Comparison of ENCODE assay signal across 18 cellular contexts in the genomic region with DNA sequence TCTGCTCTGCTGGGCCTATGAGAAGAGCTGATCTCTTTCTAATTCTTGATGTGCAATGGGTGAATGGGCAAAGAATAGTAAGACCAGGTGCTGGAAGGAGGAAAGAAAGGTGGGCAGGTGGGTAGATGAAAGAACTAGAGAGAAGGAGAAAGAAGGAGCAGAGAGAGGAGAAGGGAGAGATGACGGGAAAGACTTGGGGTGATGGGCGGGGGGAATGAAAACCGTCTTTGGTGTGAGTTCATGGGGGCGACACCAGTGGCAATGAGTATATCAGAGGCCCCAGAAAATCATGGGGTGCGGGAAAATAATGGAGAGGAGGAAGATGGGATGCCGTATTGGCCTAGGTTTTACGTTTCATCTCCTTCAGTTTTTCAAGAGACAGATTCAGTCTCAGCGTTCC.
A peak's percentile ranks its signal among the peaks of the same experiment; 100 is the strongest.
DNase-seq lines count a peak whose midpoint lies in the region; ATAC-seq and TF ChIP-seq lines count a peak whose summit lies in the region.
"Had no signal": no experiment of that assay in that cellular context is flagged by ENCODE, and none has a peak within 500 bp of the region (broad histone marks: within the 10 kb centered on the region; RNA-seq: fewer than 3 reads in every experiment).

No MANE protein-coding gene starts in this region.

- intact Hi-C loops in MCF 10A (cut with micrococcal nuclease) (no loop called here), breast epithelium (cut with DNase I; ENCODE audit: low total_unique reads) (loop anchor here (10.0 kb wide), 1 partner anchor 1875 kb away; no protein-coding TSS in a partner anchor)

- H3K9me3 ChIP-seq in breast epithelium (no peaks in the 10 kb centered on the region), ectodermal cell (ENCODE audit: control insufficient read depth, low read length) (no peaks in the 10 kb centered on the region), upper lobe of left lung (no peaks in the 10 kb centered on the region)
- H3K9me3 ChIP-seq: SK-N-SH, thyroid gland had no signal

- peak overlapping the region; percentile 38 for H3K27ac Mint-ChIP-seq in MCF 10A (ENCODE audit: low read depth, unreplicated experiment)
- peak overlapping the region in 7 of 10 donors; percentile 15 to 92 (median 56) for H3K27ac Mint-ChIP-seq in naive thymus-derived CD8-positive, alpha-beta T cell
- H3K27ac Mint-ChIP-seq: activated naive CD4-positive, alpha-beta T cell treated with anti-CD3 and anti-CD28 coated beads, Interleukin-2, amount 10 ng/mL, durations not matched to agents 7 days and 5 days had no signal

- TF ChIP-seq CTCF in MCF 10A (IDR thresholded peaks at IDR 0.05; ENCODE audit: unreplicated experiment) (no peak), breast epithelium (IDR thresholded peaks at IDR 0.05) (no peak), upper lobe of left lung (IDR thresholded peaks at IDR 0.05) (no peak)

- H3K4me1 ChIP-seq in breast epithelium (no peaks in the 10 kb centered on the region), ectodermal cell (ENCODE audit: control insufficient read depth, insufficient read depth, low read length) (peaks cover 47% of the 10 kb centered on the region), upper lobe of left lung (peaks cover 0 to 23% (median 7%) of the 10 kb centered on the region in 4 donors)

- CTCF ChIA-PET in MCF 10A (lab: Yijun Ruan, JAX) = interaction anchor here (0.7 to 1.1 kb wide), 2 partner anchors 80 to 256 kb away, joined by 3 to 5 read pairs; no protein-coding TSS in a partner anchor

- no peak for DNase-seq in MCF 10A (ENCODE audit: unreplicated experiment)
- no peak for DNase-seq in breast epithelium (ENCODE audit: low spot score in 2 of 2)
- DNase-seq in naive thymus-derived CD8-positive, alpha-beta T cell = no peak
- no peak for DNase-seq in upper lobe of left lung
- DNase-seq in stimulated activated naive CD4-positive, alpha-beta T cell (lab: John Stamatoyannopoulos, UW) = no peak
- DNase-seq in NCI-H187 (lab: John Stamatoyannopoulos, UW) = no peak
- no peak for DNase-seq in hippocampal formation (lab: John Stamatoyannopoulos, UW)
- DNase-seq: activated CD4-positive, alpha-beta T cell treated with anti-CD3 and anti-CD28 coated beads for 48 hours; activated naive CD4-positive, alpha-beta T cell treated with anti-CD3 and anti-CD28 coated beads, Interleukin-2, amount 10 ng/mL, durations not matched to agents 7 days and 5 days; NCI-H1417 treated with DMSO at 0.1 percent for 48 hours; NCI-H748 treated with DMSO at 0.1 percent for 48 hours; SK-N-SH; small intestine had no signal

- 90 to 92% methylated on average over 8 of the region's 8 CpGs for WGBS in ectodermal cell, 2 experiments
- WGBS in upper lobe of left lung, 2 donors = 90 to 96% methylated on average over 8 of the region's 8 CpGs

- peaks cover 26% of the 10 kb centered on the region for H3K36me3 Mint-ChIP-seq in MCF 10A (ENCODE audit: insufficient read depth, unreplicated experiment)
- peaks cover 0 to 34% (median 4%) of the 10 kb centered on the region in 3 donors for H3K36me3 Mint-ChIP-seq in naive thymus-derived CD8-positive, alpha-beta T cell
- H3K36me3 Mint-ChIP-seq: activated naive CD4-positive, alpha-beta T cell treated with anti-CD3 and anti-CD28 coated beads, Interleukin-2, amount 10 ng/mL, durations not matched to agents 7 days and 5 days had no signal

- H3K4me1 Mint-ChIP-seq in MCF 10A (ENCODE audit: insufficient read depth, unreplicated experiment) = peaks cover 35% of the 10 kb centered on the region
- peaks cover 9 to 22% (median 15%) of the 10 kb centered on the region in 4 donors for H3K4me1 Mint-ChIP-seq in naive thymus-derived CD8-positive, alpha-beta T cell
- H3K4me1 Mint-ChIP-seq: activated naive CD4-positive, alpha-beta T cell treated with anti-CD3 and anti-CD28 coated beads, Interleukin-2, amount 10 ng/mL, durations not matched to agents 7 days and 5 days had no signal

- no TSS peak for BruUV-seq in MCF 10A (replicated peaks; lab: Mats Ljungman, UMichigan)

- H3K36me3 ChIP-seq in breast epithelium (no peaks in the 10 kb centered on the region), ectodermal cell (ENCODE audit: control insufficient read depth, insufficient read depth, low read length) (no peaks in the 10 kb centered on the region), upper lobe of left lung (peaks cover 3 to 24% (median 18%) of the 10 kb centered on the region in 4 donors)

- H3K27me3 Mint-ChIP-seq in MCF 10A (ENCODE audit: insufficient read depth, unreplicated experiment) = no peaks in the 10 kb centered on the region
- no peaks in the 10 kb centered on the region for H3K27me3 Mint-ChIP-seq in naive thymus-derived CD8-positive, alpha-beta T cell
- H3K27me3 Mint-ChIP-seq: activated naive CD4-positive, alpha-beta T cell treated with anti-CD3 and anti-CD28 coated beads, Interleukin-2, amount 10 ng/mL, durations not matched to agents 7 days and 5 days had no signal

- peaks cover 8% of the 10 kb centered on the region for H3K9me3 Mint-ChIP-seq in MCF 10A (ENCODE audit: unreplicated experiment)
- no peaks in the 10 kb centered on the region for H3K9me3 Mint-ChIP-seq in naive thymus-derived CD8-positive, alpha-beta T cell
- H3K9me3 Mint-ChIP-seq: activated naive CD4-positive, alpha-beta T cell treated with anti-CD3 and anti-CD28 coated beads, Interleukin-2, amount 10 ng/mL, durations not matched to agents 7 days and 5 days had no signal

- no peak for TF ChIP-seq EP300 in upper lobe of left lung (IDR thresholded peaks at IDR 0.05)

- H3K27ac ChIP-seq in breast epithelium = no peak overlapping the region
- H3K27ac ChIP-seq in ectodermal cell (ENCODE audit: insufficient read depth, low read depth, low read length, poor library complexity, severe bottlenecking) = peak overlapping the region; percentile 18
- H3K27ac ChIP-seq in upper lobe of left lung = peak overlapping the region in 3 of 4 donors; percentile 20 to 59 (median 58)
- H3K27ac ChIP-seq: C4-2B had no signal

- H3K27me3 ChIP-seq in breast epithelium = no peaks in the 10 kb centered on the region
- no peaks in the 10 kb centered on the region for H3K27me3 ChIP-seq in ectodermal cell (ENCODE audit: control insufficient read depth, insufficient read depth, low read length, poor library complexity, severe bottlenecking)
- no peaks in the 10 kb centered on the region for H3K27me3 ChIP-seq in upper lobe of left lung
- H3K27me3 ChIP-seq: thyroid gland had no signal

- ATAC-seq in naive thymus-derived CD8-positive, alpha-beta T cell = no peak
- ATAC-seq in upper lobe of left lung (ENCODE audit: low FRiP score in 2 of 2) = no peak
- ATAC-seq: HCT116, Panc1 had no signal

- POLR2A ChIA-PET in MCF 10A (lab: Yijun Ruan, JAX) = no interaction called here
- POLR2A ChIA-PET in naive thymus-derived CD8-positive, alpha-beta T cell (lab: Charles Lee) = no interaction called here

- no peak for TF ChIP-seq POLR2A in breast epithelium (IDR thresholded peaks at IDR 0.05)
- TF ChIP-seq POLR2A in upper lobe of left lung (IDR thresholded peaks at IDR 0.05) = no peak

- H3K4me3 ChIP-seq in breast epithelium = no peak overlapping the region
- H3K4me3 ChIP-seq in ectodermal cell (ENCODE audit: insufficient read depth, low read depth, low read length) = no peak overlapping the region
- H3K4me3 ChIP-seq in upper lobe of left lung = no peak overlapping the region
- H3K4me3 ChIP-seq: thyroid gland had no signal

- no peak overlapping the region for H3K4me3 Mint-ChIP-seq in MCF 10A (ENCODE audit: unreplicated experiment)
- H3K4me3 Mint-ChIP-seq in naive thymus-derived CD8-positive, alpha-beta T cell = no peak overlapping the region
- H3K4me3 Mint-ChIP-seq: activated naive CD4-positive, alpha-beta T cell treated with anti-CD3 and anti-CD28 coated beads, Interleukin-2, amount 10 ng/mL, durations not matched to agents 7 days and 5 days had no signal

Comparison
In these comparisons a context has a peak if more than half of its experiments do, and no peak if none do; other contexts are left out.
1. H3K27ac ChIP-seq: peak in ectodermal cell (single experiment) and upper lobe of left lung (3 of 4); none in breast epithelium (0 of 2).